In genomic region chr7:85828654-85829053, GRCh38 we compare ENCODE assay signal across 13 cellular contexts.
"Had no signal": no experiment of that assay in that cellular context is flagged by ENCODE, and none has a peak within 500 bp of the region (broad histone marks: within the 10 kb centered on the region; RNA-seq: fewer than 3 reads in every experiment).

No MANE protein-coding gene starts in this region.

- H3K27me3 ChIP-seq: spleen had no signal

- H3K4me3 ChIP-seq: ovary, spleen had no signal

- H3K9me3 ChIP-seq: ovary, spleen had no signal

- DNase-seq: activated CD4-positive, alpha-beta T cell treated with anti-CD3 and anti-CD28 coated beads, Interleukin-2, amount 10 ng/mL, durations not matched to agents 24 days and 14 days; activated CD4-positive, CD25-positive, alpha-beta regulatory T cell; activated CD8-positive, alpha-beta memory T cell treated with anti-CD3 and anti-CD28 coated beads, Interleukin-2, amount 50 U/mL, for 4 hours; activated CD8-positive, alpha-beta T cell treated with anti-CD3 and anti-CD28 coated beads, Interleukin-2, amount 10 ng/mL, durations not matched to agents 7 days and 5 days; activated gamma-delta T cell; activated T-cell treated with anti-CD3 and anti-CD28 coated beads, Interleukin-2, amount 50 U/mL, for 72 hours; aorta; effector memory CD8-positive, alpha-beta T cell; head of caudate nucleus; midbrain; ovary; spleen had no signal

- H3K4me1 ChIP-seq: spleen had no signal

- H3K36me3 ChIP-seq: ovary, spleen had no signal

- H3K27ac ChIP-seq: ovary, spleen had no signal

- ATAC-seq: activated CD8-positive, alpha-beta T cell treated with anti-CD3 and anti-CD28 coated beads, Interleukin-2, amount 10 ng/mL, durations not matched to agents 7 days and 5 days; activated T-cell treated with anti-CD3 and anti-CD28 coated beads, Interleukin-2, amount 50 U/mL, for 72 hours; effector memory CD8-positive, alpha-beta T cell; sciatic nerve had no signal
